Comparison of ENCODE assay signal across 22 cellular contexts in genomic region chr4:121796283-121796682, GRCh38. TPM values are rescaled to one million over a fixed set of nuclear protein-coding genes. Genes with fewer than 3 reads are reported as not detected.
A peak's percentile ranks its signal among the peaks of the same experiment; 100 is the strongest.
DNase-seq lines count a peak whose midpoint lies in the region; ATAC-seq and TF ChIP-seq lines count a peak whose summit lies in the region.
"Had no signal": no experiment of that assay in that cellular context is flagged by ENCODE, and none has a peak within 500 bp of the region (broad histone marks: within the 10 kb centered on the region; RNA-seq: fewer than 3 reads in every experiment).

No MANE protein-coding gene starts in this region.

- peaks cover 2% of the 10 kb centered on the region for H3K79me2 ChIP-seq in OCI-LY3 (ENCODE audit: low read length)
- H3K79me2 ChIP-seq: parathyroid adenoma had no signal

- peak overlapping the region; percentile 10 for H3K27ac Mint-ChIP-seq in activated CD4-positive, alpha-beta T cell treated with anti-CD3 and anti-CD28 coated beads, Interleukin-2, amount 10 ng/mL, durations not matched to agents 7 days and 5 days
- no peak overlapping the region for H3K27ac Mint-ChIP-seq in stimulated activated naive CD8-positive, alpha-beta T cell treated with anti-CD3 and anti-CD28 coated beads, Interleukin-15, amount 100 ng/mL, for 72 hours
- H3K27ac Mint-ChIP-seq: activated B cell treated with CpG ODN at 0.5 μM for 24 hours; activated naive CD8-positive, alpha-beta T cell; endodermal cell had no signal

- peaks cover 39% of the 10 kb centered on the region for H3K4me1 Mint-ChIP-seq in activated CD4-positive, alpha-beta T cell treated with anti-CD3 and anti-CD28 coated beads, Interleukin-2, amount 10 ng/mL, durations not matched to agents 7 days and 5 days
- peaks cover 35% of the 10 kb centered on the region for H3K4me1 Mint-ChIP-seq in stimulated activated naive CD8-positive, alpha-beta T cell treated with anti-CD3 and anti-CD28 coated beads, Interleukin-15, amount 100 ng/mL, for 72 hours

- no peaks in the 10 kb centered on the region for H3K27me3 ChIP-seq in OCI-LY3 (ENCODE audit: low read depth, low read length)

- H3K36me3 ChIP-seq in OCI-LY3 (replicated peaks; ENCODE audit: low read depth, low read length) = no peaks in the 10 kb centered on the region
- H3K36me3 ChIP-seq: heart left ventricle, thoracic aorta had no signal

- no peak overlapping the region for H3K27ac ChIP-seq in OCI-LY3 (ENCODE audit: low read length)
- H3K27ac ChIP-seq: A549, heart left ventricle, parathyroid adenoma, thoracic aorta had no signal

- CTCF ChIA-PET in activated CD4-positive, alpha-beta T cell treated with anti-CD3 and anti-CD28 coated beads, Interleukin-2, amount 10 ng/mL, durations not matched to agents 7 days and 5 days (lab: Charles Lee) = interaction anchor here (0.7 kb wide), 1 partner anchor 15 kb away, joined by 3 read pairs; no protein-coding TSS in a partner anchor

- no peaks in the 10 kb centered on the region for H3K9me3 ChIP-seq in OCI-LY3 (ENCODE audit: insufficient read depth, low read length)
- H3K9me3 ChIP-seq: A549, heart left ventricle, thoracic aorta had no signal

- H3K36me3 Mint-ChIP-seq in activated CD4-positive, alpha-beta T cell treated with anti-CD3 and anti-CD28 coated beads, Interleukin-2, amount 10 ng/mL, durations not matched to agents 7 days and 5 days (ENCODE audit: low read depth) = peaks cover 2% of the 10 kb centered on the region

- H3K4me2 ChIP-seq in OCI-LY3 (ENCODE audit: low read length) = peak overlapping the region; percentile 75; the same call in 1 of the 2 replicates
- H3K4me2 ChIP-seq: A549 had no signal

- H3K4me3 ChIP-seq in OCI-LY3 (ENCODE audit: low read length) (no peak overlapping the region), retinal pigment epithelial cell (ENCODE audit: low read length) (no peak overlapping the region)
- H3K4me3 ChIP-seq: A549, heart left ventricle, thoracic aorta had no signal

- ATAC-seq in HG03432 (IDR thresholded peaks at IDR 0.05; ENCODE audit: unreplicated experiment) = no peak
- ATAC-seq in stimulated activated naive CD8-positive, alpha-beta T cell treated with anti-CD3 and anti-CD28 coated beads, Interleukin-15, amount 100 ng/mL, for 72 hours = no peak
- ATAC-seq: A549, heart left ventricle had no signal

- peaks cover 5% of the 10 kb centered on the region for H3K27me3 Mint-ChIP-seq in activated CD4-positive, alpha-beta T cell treated with anti-CD3 and anti-CD28 coated beads, Interleukin-2, amount 10 ng/mL, durations not matched to agents 7 days and 5 days
- H3K27me3 Mint-ChIP-seq in stimulated activated naive CD8-positive, alpha-beta T cell treated with anti-CD3 and anti-CD28 coated beads, Interleukin-15, amount 100 ng/mL, for 72 hours = peaks cover 23% of the 10 kb centered on the region

- peaks cover 2% of the 10 kb centered on the region for H3K9me3 Mint-ChIP-seq in activated CD4-positive, alpha-beta T cell treated with anti-CD3 and anti-CD28 coated beads, Interleukin-2, amount 10 ng/mL, durations not matched to agents 7 days and 5 days
- no peaks in the 10 kb centered on the region for H3K9me3 Mint-ChIP-seq in stimulated activated naive CD8-positive, alpha-beta T cell treated with anti-CD3 and anti-CD28 coated beads, Interleukin-15, amount 100 ng/mL, for 72 hours
- H3K9me3 Mint-ChIP-seq: activated B cell treated with CpG ODN at 0.5 μM for 24 hours, endodermal cell had no signal

- 0 out of 2 replicates have a peak overlapping the region, but pooled peaks have one; percentile 69 for H2AFZ ChIP-seq in OCI-LY3 (ENCODE audit: low read depth, low read length)
- H2AFZ ChIP-seq: parathyroid adenoma had no signal

- H4K20me1 ChIP-seq in OCI-LY3 (ENCODE audit: insufficient read depth, low read length) = no peaks in the 10 kb centered on the region

- peaks cover 23% of the 10 kb centered on the region for H3K4me1 ChIP-seq in OCI-LY3 (ENCODE audit: low read length)
- H3K4me1 ChIP-seq: parathyroid adenoma had no signal

- POLR2A ChIA-PET in activated CD4-positive, alpha-beta T cell treated with anti-CD3 and anti-CD28 coated beads, Interleukin-2, amount 10 ng/mL, durations not matched to agents 7 days and 5 days (lab: Charles Lee) = interaction anchor here (0.6 kb wide), 2 partner anchors 38 to 98 kb away, joined by 3 to 6 read pairs; no protein-coding TSS in a partner anchor

- no peak for TF ChIP-seq CTCF in OCI-LY3 (IDR thresholded peaks at IDR 0.05; ENCODE audit: low read depth, low read length)
- TF ChIP-seq CTCF in retinal pigment epithelial cell (conservative IDR thresholded peaks at IDR 0.05; ENCODE audit: low read depth, low read length) = no peak

- no peak overlapping the region for H3K4me3 Mint-ChIP-seq in activated CD4-positive, alpha-beta T cell treated with anti-CD3 and anti-CD28 coated beads, Interleukin-2, amount 10 ng/mL, durations not matched to agents 7 days and 5 days
- no peak overlapping the region for H3K4me3 Mint-ChIP-seq in stimulated activated naive CD8-positive, alpha-beta T cell treated with anti-CD3 and anti-CD28 coated beads, Interleukin-15, amount 100 ng/mL, for 72 hours
- H3K4me3 Mint-ChIP-seq: activated B cell treated with CpG ODN at 0.5 μM for 24 hours; activated naive CD8-positive, alpha-beta T cell; endodermal cell had no signal

- H3K9ac ChIP-seq in OCI-LY3 (ENCODE audit: low read length) = no peak overlapping the region
- H3K9ac ChIP-seq: parathyroid adenoma had no signal

- no peak for DNase-seq in activated CD4-positive, alpha-beta T cell treated with anti-CD3 and anti-CD28 coated beads, Interleukin-2, amount 10 ng/mL, durations not matched to agents 7 days and 5 days
- DNase-seq in activated CD4-positive, alpha-beta T cell treated with anti-CD3 and anti-CD28 coated beads for 1 hour = no peak
- peak; percentile 60 for DNase-seq in iPS DF 19.7 (ENCODE audit: low read depth, low spot score)
- peak; percentile 75 for DNase-seq in retinal pigment epithelial cell (ENCODE audit: low read depth)
- no peak for DNase-seq in stimulated activated naive CD8-positive, alpha-beta T cell treated with anti-CD3 and anti-CD28 coated beads, Interleukin-15, amount 100 ng/mL, for 72 hours
- DNase-seq in NCI-H2196 (lab: John Stamatoyannopoulos, UW; ENCODE audit: unreplicated experiment) = no peak
- DNase-seq: activated B cell treated with CpG ODN at 0.5 μM for 24 hours, endodermal cell, heart left ventricle, NCI-H146, NCI-H2171, NCI-H526 treated with DMSO at 0.1 percent for 48 hours, Right ventricle myocardium superior had no signal

RNA-seq across cellular contexts. Expression of gene EXOSC9, which starts 4.8 kb away (rescaled TPM):
- total RNA-seq in activated CD4-positive, alpha-beta T cell treated with anti-CD3 and anti-CD28 coated beads, Interleukin-2, amount 10 ng/mL, durations not matched to agents 7 days and 5 days = 10 to 100 TPM; 56.2 to 58.1 TPM

RNA-seq across cellular contexts. Expression of gene CCNA2, which starts 27.4 kb away (rescaled TPM):
- total RNA-seq in activated CD4-positive, alpha-beta T cell treated with anti-CD3 and anti-CD28 coated beads, Interleukin-2, amount 10 ng/mL, durations not matched to agents 7 days and 5 days = 100 to 1,000 TPM; 128 to 143 TPM

RNA-seq across cellular contexts. Expression of gene SMIM43, which starts 31.3 kb away (rescaled TPM):
- not detected for total RNA-seq in activated CD4-positive, alpha-beta T cell treated with anti-CD3 and anti-CD28 coated beads, Interleukin-2, amount 10 ng/mL, durations not matched to agents 7 days and 5 days
- total RNA-seq: activated B cell treated with CpG ODN at 0.5 μM for 24 hours; activated CD8-positive, alpha-beta memory T cell treated with anti-CD3 and anti-CD28 coated beads for 36 hours; endodermal cell; kidney epithelial cell; Right ventricle myocardium superior; T-helper 2 cell treated with Interferon-gamma antibody and Interleukin-4, amounts not matched to agents 100 ng/mL and 5 ng/mL, for 36 hours; thoracic aorta had no signal

Comparison
In these comparisons a context has a peak if more than half of its experiments do, and no peak if none do; other contexts are left out.
1. DNase-seq: peak in iPS DF 19.7 (single experiment) and retinal pigment epithelial cell (single experiment); none in activated CD4-positive, alpha-beta T cell treated with anti-CD3 and anti-CD28 coated beads, Interleukin-2, amount 10 ng/mL, durations not matched to agents 7 days and 5 days (single experiment), activated CD4-positive, alpha-beta T cell treated with anti-CD3 and anti-CD28 coated beads for 1 hour (single experiment), stimulated activated naive CD8-positive, alpha-beta T cell treated with anti-CD3 and anti-CD28 coated beads, Interleukin-15, amount 100 ng/mL, for 72 hours (0 of 2) and NCI-H2196 (single experiment).